27 cellular contexts compared by ENCODE assay signal in genomic region chr10:19706904-19707303, GRCh38.
"Had no signal": no experiment of that assay in that cellular context is flagged by ENCODE, and none has a peak within 500 bp of the region (broad histone marks: within the 10 kb centered on the region; RNA-seq: fewer than 3 reads in every experiment).

No MANE protein-coding gene starts in this region.

- ATAC-seq: activated CD4-positive, alpha-beta T cell treated with anti-CD3 and anti-CD28 coated beads for 36 hours; activated CD8-positive, alpha-beta memory T cell treated with anti-CD3 and anti-CD28 coated beads, Interleukin-2, amount 10 ng/mL, durations not matched to agents 7 days and 5 days; activated CD8-positive, alpha-beta T cell treated with anti-CD3 and anti-CD28 coated beads, Interleukin-2, amount 10 ng/mL, durations not matched to agents 7 days and 5 days; gastroesophageal sphincter; heart right ventricle; T-helper 17 cell had no signal

- H3K36me3 ChIP-seq: ascending aorta, breast epithelium, esophagus squamous epithelium, gastroesophageal sphincter, heart right ventricle, WERI-Rb-1 had no signal

- H3K27me3 ChIP-seq: ascending aorta, breast epithelium, dorsolateral prefrontal cortex, esophagus squamous epithelium, gastroesophageal sphincter, heart right ventricle, hepatocyte had no signal

- H3K4me1 ChIP-seq: ascending aorta, breast epithelium, esophagus squamous epithelium, gastroesophageal sphincter, heart right ventricle had no signal

- DNase-seq: activated CD4-positive, alpha-beta memory T cell treated with anti-CD3 and anti-CD28 coated beads for 36 hours; activated CD4-positive, alpha-beta T cell treated with anti-CD3 and anti-CD28 coated beads for 36 hours; activated CD4-positive, alpha-beta T cell treated with anti-CD3 and anti-CD28 coated beads, Interleukin-2, amount 10 ng/mL, durations not matched to agents 24 days and 14 days; activated CD4-positive, CD25-positive, alpha-beta regulatory T cell; activated CD4-positive, CD25-positive, alpha-beta regulatory T cell treated with anti-CD3 and anti-CD28 coated beads, Interleukin-2, amount 50 U/mL, for 72 hours; activated CD8-positive, alpha-beta memory T cell treated with anti-CD3 and anti-CD28 coated beads, Interleukin-2, amount 10 ng/mL, durations not matched to agents 7 days and 5 days; activated CD8-positive, alpha-beta memory T cell treated with anti-CD3 and anti-CD28 coated beads, Interleukin-2, amount 50 U/mL, for 4 hours; activated CD8-positive, alpha-beta T cell treated with anti-CD3 and anti-CD28 coated beads, Interleukin-2, amount 10 ng/mL, durations not matched to agents 7 days and 5 days; activated effector memory CD4-positive, alpha-beta T cell treated with anti-CD3 and anti-CD28 coated beads, Interleukin-2, amount 50 U/mL, for 16 hours; activated naive CD4-positive, alpha-beta T cell treated with anti-CD3 and anti-CD28 coated beads, Interleukin-2, amount 10 ng/mL, durations not matched to agents 7 days and 5 days; activated T-cell treated with anti-CD3 and anti-CD28 coated beads, Interleukin-2, amount 50 U/mL, for 1 hour; activated T-cell treated with anti-CD3 and anti-CD28 coated beads, Interleukin-2, amount 50 U/mL, for 48 hours; dorsolateral prefrontal cortex; effector memory CD4-positive, alpha-beta T cell; endodermal cell; esophagus squamous epithelium; foreskin melanocyte; heart right ventricle; T-helper 1 cell; T-helper 17 cell; T1000; WERI-Rb-1 had no signal

- H3K27ac ChIP-seq: ascending aorta, coronary artery, dorsolateral prefrontal cortex, esophagus squamous epithelium, gastroesophageal sphincter, heart right ventricle, hepatocyte, WERI-Rb-1 had no signal

- H3K4me2 ChIP-seq: hepatocyte had no signal

- H2AFZ ChIP-seq: hepatocyte had no signal

- H3K4me3 ChIP-seq: ascending aorta, breast epithelium, coronary artery, dorsolateral prefrontal cortex, esophagus squamous epithelium, gastroesophageal sphincter, heart right ventricle, hepatocyte had no signal

- H3K79me2 ChIP-seq: hepatocyte had no signal
